7 cellular contexts compared by ENCODE assay signal in genomic region chr5:169953203-169953602, GRCh38. TPM values are rescaled to one million over a fixed set of nuclear protein-coding genes. Genes with fewer than 3 reads are reported as not detected.
"Had no signal": no experiment of that assay in that cellular context is flagged by ENCODE, and none has a peak within 500 bp of the region (broad histone marks: within the 10 kb centered on the region; RNA-seq: fewer than 3 reads in every experiment).

No MANE protein-coding gene starts in this region.

RNA-seq across cellular contexts. Expression of gene INSYN2B, which starts 27.1 kb away (rescaled TPM):
- total RNA-seq: activated CD8-positive, alpha-beta memory T cell treated with anti-CD3 and anti-CD28 coated beads for 36 hours; activated naive CD8-positive, alpha-beta T cell treated with anti-CD3 and anti-CD28 coated beads for 36 hours; activated T-helper 1 cell treated with anti-CD3 and anti-CD28 coated beads, Interleukin-12 subunit alpha, Interleukin-12 subunit beta, Interleukin-2, Interleukin-4 antibody, amounts not matched to agents 30 ng/mL and 10 ng/mL and 1 ng/mL, durations not matched to agents 14 hours and 24 hours and 36 hours; esophagus mucosa; lower lobe of right lung; T-helper 2 cell treated with Interferon-gamma antibody and Interleukin-4, amounts not matched to agents 100 ng/mL and 5 ng/mL, for 36 hours; transverse colon had no signal
